In genomic region chr6:29552512-29553051, GRCh38 we compare ENCODE assay signal across 8 cellular contexts. TPM values are rescaled to one million over a fixed set of nuclear protein-coding genes. Genes with fewer than 3 reads are reported as not detected.
DNase-seq lines count a peak whose midpoint lies in the region; ATAC-seq, FAIRE-seq and TF ChIP-seq lines count a peak whose summit lies in the region.

No MANE protein-coding gene starts in this region.

- no peaks in the 10 kb centered on the region for H3K36me3 ChIP-seq in PC-3 (ENCODE audit: low read depth, low read length)
- H3K36me3 ChIP-seq in H1 (ENCODE audit: control insufficient read depth in 2 of 4, insufficient read depth in 4 of 4, low read length in 3 of 4), result no peaks in the 10 kb centered on the region; a peak in 1 of 8 replicates
- H3K36me3 ChIP-seq in BE2C, result no peaks in the 10 kb centered on the region

- TF ChIP-seq CTCF in PC-3 (conservative IDR thresholded peaks at IDR 0.05; ENCODE audit: low read depth, low read length), result no peak
- no peak for TF ChIP-seq CTCF in H1 (IDR thresholded peaks at IDR 0.05; ENCODE audit: control extremely low read depth in 1 of 3, insufficient read depth in 1 of 3, low read depth in 1 of 3, low read length in 3 of 3)
- no peak for TF ChIP-seq CTCF in BE2C (IDR thresholded peaks at IDR 0.05; ENCODE audit: low read depth, low read length)

- no peaks in the 10 kb centered on the region for H3K9me2 ChIP-seq in PC-3 (replicated peaks; ENCODE audit: low read length)

- H3K4me3 ChIP-seq in PC-3 (ENCODE audit: low read length), result no peak overlapping the region
- H3K4me3 ChIP-seq in H1 (ENCODE audit: extremely low read depth in 1 of 4, insufficient read depth in 2 of 4, low read depth in 3 of 4, low read length in 4 of 4), result peak overlapping the region in 3 of 4 experiments; percentile 36 to 55 (median 44); a peak in 5 of 8 replicates
- peak overlapping the region; percentile 20 for H3K4me3 ChIP-seq in mononuclear cell (ENCODE audit: low read length)
- no peak overlapping the region for H3K4me3 ChIP-seq in BE2C (ENCODE audit: low read depth, low read length)

- H3K27ac ChIP-seq in PC-3 (ENCODE audit: low read length) (no peak overlapping the region), H1 (ENCODE audit: low read depth, low read length) (no peak overlapping the region)

- H3K9ac ChIP-seq in PC-3 (ENCODE audit: low read length) (no peak overlapping the region), H1 (replicated peaks in 1 of 4; ENCODE audit: extremely low read depth in 1 of 4, low read depth in 3 of 4, low read length in 3 of 4) (no peak overlapping the region)

- H3K23me2 ChIP-seq in H1 (ENCODE audit: low read depth, low read length), result peaks cover 11% of the 10 kb centered on the region

- H3F3A ChIP-seq in PC-3 (ENCODE audit: low read length, unreplicated experiment), result no peaks in the 10 kb centered on the region

- BruUV-seq in PC-3 (replicated peaks; lab: Mats Ljungman, UMichigan), result no TSS peak

- no peak for TF ChIP-seq RAD21 in H1 (IDR thresholded peaks at IDR 0.05 in 1 of 2, conservative IDR thresholded peaks at IDR 0.05 in 1 of 2; ENCODE audit: low read depth in 2 of 2, low read length in 2 of 2)

- peaks cover 80% of the 10 kb centered on the region for H3K27me3 Mint-ChIP-seq in activated CD4-positive, alpha-beta T cell treated with anti-CD3 and anti-CD28 coated beads, Interleukin-2, amount 10 ng/mL, durations not matched to agents 7 days and 5 days

- no peak overlapping the region for H2BK20ac ChIP-seq in H1 (ENCODE audit: low read length)

- no peak overlapping the region for H4K5ac ChIP-seq in H1 (ENCODE audit: insufficient read length, low read depth, low read length)

- H3K56ac ChIP-seq in H1 (replicated peaks; ENCODE audit: insufficient read length, low read depth, low read length), result no peak overlapping the region

- CTCF ChIA-PET in activated CD4-positive, alpha-beta T cell treated with anti-CD3 and anti-CD28 coated beads, Interleukin-2, amount 10 ng/mL, durations not matched to agents 7 days and 5 days (lab: Charles Lee), result interaction anchor here (1.8 kb wide), 1 partner anchor 97 kb away, joined by 4 read pairs; no protein-coding TSS in a partner anchor
- CTCF ChIA-PET in PC-3 (lab: Charles Lee), result no interaction called here
- CTCF ChIA-PET in H1 (lab: Charles Lee; ENCODE audit: partially characterized antibody), result interaction anchor here (0.8 to 1.4 kb wide), 3 partner anchors 18 to 137 kb away, joined by 3 read pairs; no protein-coding TSS in a partner anchor

- H2AFZ ChIP-seq in PC-3 (ENCODE audit: low read length) (peak overlapping the region; percentile 11; the same call in 1 of the 2 replicates), H1 (ENCODE audit: low read length) (no peak overlapping the region)

- H3K79me1 ChIP-seq in H1 (ENCODE audit: low read depth, low read length), result no peaks in the 10 kb centered on the region

- no peak overlapping the region for H4K8ac ChIP-seq in H1 (ENCODE audit: extremely low read depth, insufficient read depth, low read length)

- peak; percentile 74 for ATAC-seq in HG02840 (IDR thresholded peaks at IDR 0.05; ENCODE audit: low FRiP score, unreplicated experiment)
- peak; percentile 89 for ATAC-seq in PC-3

- H4K91ac ChIP-seq in H1 (replicated peaks; ENCODE audit: insufficient read length, low read length), result no peak overlapping the region

- H2BK15ac ChIP-seq in H1 (ENCODE audit: low read length), result no peak overlapping the region

- POLR2A ChIA-PET in activated CD4-positive, alpha-beta T cell treated with anti-CD3 and anti-CD28 coated beads, Interleukin-2, amount 10 ng/mL, durations not matched to agents 7 days and 5 days (lab: Charles Lee), result no interaction called here
- POLR2A ChIA-PET in PC-3 (lab: Charles Lee; ENCODE audit: unreplicated experiment) (no interaction called here), H1 (lab: Charles Lee; ENCODE audit: partially characterized antibody) (interaction anchor here (2.0 kb wide), 1 partner anchor 46 kb away, joined by 9 read pairs; no protein-coding TSS in a partner anchor)

- no peak overlapping the region for H2AK5ac ChIP-seq in H1 (ENCODE audit: low read depth, low read length)

- H3K4me1 Mint-ChIP-seq in activated CD4-positive, alpha-beta T cell treated with anti-CD3 and anti-CD28 coated beads, Interleukin-2, amount 10 ng/mL, durations not matched to agents 7 days and 5 days, result peaks cover 23% of the 10 kb centered on the region

- intact Hi-C loops in PC-3 (cut with micrococcal nuclease), result no loop called here

- no peak overlapping the region for H2BK120ac ChIP-seq in H1 (replicated peaks; ENCODE audit: low read depth, low read length)

- TF ChIP-seq EP300 in H1 (IDR thresholded peaks at IDR 0.05; ENCODE audit: borderline replicate concordance in 1 of 2, low read depth in 2 of 2, low read length in 2 of 2), result no peak

- H3K4me3 Mint-ChIP-seq in activated CD4-positive, alpha-beta T cell treated with anti-CD3 and anti-CD28 coated beads, Interleukin-2, amount 10 ng/mL, durations not matched to agents 7 days and 5 days, result no peak overlapping the region

- H3K9me3 ChIP-seq in PC-3 (ENCODE audit: low read length) (no peaks in the 10 kb centered on the region), H1 (ENCODE audit: insufficient read depth in 2 of 2, low read depth in 1 of 2, low read length in 1 of 2) (no peaks in the 10 kb centered on the region; a peak in 1 of 4 replicates), mononuclear cell (ENCODE audit: low read depth, low read length) (no peaks in the 10 kb centered on the region), BE2C (no peaks in the 10 kb centered on the region)

- FAIRE-seq in H1 (lab: Jason Lieb, UNC), result peak; percentile 55

- H3K79me2 ChIP-seq in PC-3 (ENCODE audit: low read length) (no peaks in the 10 kb centered on the region), H1 (ENCODE audit: control insufficient read depth in 1 of 2, insufficient read depth in 2 of 2, low read length in 2 of 2) (no peaks in the 10 kb centered on the region)

- no peak overlapping the region for H3K23ac ChIP-seq in H1 (ENCODE audit: insufficient read length)

- no peak overlapping the region for H3K4me2 ChIP-seq in PC-3 (ENCODE audit: low read length)
- H3K4me2 ChIP-seq in H1 (ENCODE audit: insufficient read depth in 1 of 2, low read depth in 2 of 2, low read length in 2 of 2), result peak overlapping the region; percentile 75 to 96

- WGBS in H1 (ENCODE audit: extremely low coverage in 1 of 2, insufficient coverage in 1 of 2, insufficient read length in 1 of 2, insufficient replicate concordance in 2 of 2, low coverage in 1 of 2, low lambda C conversion rate in 2 of 2, missing lambda C conversion rate in 1 of 2), 2 experiments, result 46% methylated on average over 5 of the region's 5 CpGs; no CpG with 5 or more reads in 1 of the 2 experiments

- no peak overlapping the region for H3K4ac ChIP-seq in H1 (replicated peaks; ENCODE audit: insufficient read length, low read depth, low read length)

- H3K14ac ChIP-seq in H1 (ENCODE audit: insufficient read length), result no peak overlapping the region

- H3K36me3 Mint-ChIP-seq in activated CD4-positive, alpha-beta T cell treated with anti-CD3 and anti-CD28 coated beads, Interleukin-2, amount 10 ng/mL, durations not matched to agents 7 days and 5 days (ENCODE audit: low read depth), result peaks cover 3% of the 10 kb centered on the region

- H3K27me3 ChIP-seq in PC-3 (ENCODE audit: low read length), result peaks cover 80% of the 10 kb centered on the region
- H3K27me3 ChIP-seq in H1 (replicated peaks in 1 of 4; ENCODE audit: control insufficient read depth in 3 of 4, extremely low read depth in 1 of 4, insufficient read depth in 3 of 4, low read length in 3 of 4), result peaks cover 26 to 51% (median 45%) of the 10 kb centered on the region in 4 experiments
- H3K27me3 ChIP-seq in mononuclear cell (ENCODE audit: insufficient read depth, low read length), result peaks cover 43% of the 10 kb centered on the region
- H3K27me3 ChIP-seq in BE2C, result peaks cover 28% of the 10 kb centered on the region

- peak overlapping the region; percentile 81 for H3K27ac Mint-ChIP-seq in activated CD4-positive, alpha-beta T cell treated with anti-CD3 and anti-CD28 coated beads, Interleukin-2, amount 10 ng/mL, durations not matched to agents 7 days and 5 days

- TF ChIP-seq POLR2A in H1 (IDR thresholded peaks at IDR 0.05; ENCODE audit: control extremely low read depth in 1 of 2, low read depth in 2 of 2, low read length in 2 of 2), result no peak

- peaks cover 2% of the 10 kb centered on the region for H3K9me3 Mint-ChIP-seq in activated CD4-positive, alpha-beta T cell treated with anti-CD3 and anti-CD28 coated beads, Interleukin-2, amount 10 ng/mL, durations not matched to agents 7 days and 5 days

- H4K20me1 ChIP-seq in PC-3 (ENCODE audit: low read length) (no peaks in the 10 kb centered on the region), H1 (replicated peaks in 1 of 2; ENCODE audit: control insufficient read depth in 1 of 2, insufficient read depth in 2 of 2, low read length in 2 of 2) (no peaks in the 10 kb centered on the region)

- no peak overlapping the region for H3K18ac ChIP-seq in H1 (ENCODE audit: extremely low read depth, low read length)

- no peak overlapping the region for H2BK5ac ChIP-seq in H1 (ENCODE audit: low read depth, low read length)

- peak; percentile 39 for DNase-seq in activated CD4-positive, alpha-beta T cell treated with anti-CD3 and anti-CD28 coated beads, Interleukin-2, amount 10 ng/mL, durations not matched to agents 7 days and 5 days
- DNase-seq in activated CD4-positive, alpha-beta T cell treated with anti-CD3 and anti-CD28 coated beads for 1 hour, result no peak
- peak; percentile 75 for DNase-seq in PC-3
- peak in 1 of 2 experiments; percentile 7 for DNase-seq in H1 (ENCODE audit: low read depth in 1 of 2, low spot score in 2 of 2)
- no peak for DNase-seq in BE2C
- DNase-seq in NCI-H524 treated with DMSO at 0.1 percent for 48 hours (lab: John Stamatoyannopoulos, UW), result no peak

- no peaks in the 10 kb centered on the region for H3K4me1 ChIP-seq in PC-3 (ENCODE audit: insufficient read depth, low read length)
- peaks cover 4 to 12% (median 7%) of the 10 kb centered on the region in 4 experiments; a peak in 6 of 7 replicates for H3K4me1 ChIP-seq in H1 (replicated peaks in 1 of 4; ENCODE audit: control insufficient read depth in 3 of 4, insufficient read depth in 4 of 4, low read length in 3 of 4)
- H3K4me1 ChIP-seq in mononuclear cell (ENCODE audit: insufficient read depth, low read length), result peaks cover 17% of the 10 kb centered on the region
- H3K4me1 ChIP-seq in BE2C, result no peaks in the 10 kb centered on the region

- no peak overlapping the region for H2BK12ac ChIP-seq in H1 (ENCODE audit: low read depth, low read length)

RNA-seq across cellular contexts. Expression of gene UBD, which starts 7.0 kb away (rescaled TPM):
- under 1 TPM; 0.37 to 0.42 TPM for total RNA-seq in activated CD4-positive, alpha-beta T cell treated with anti-CD3 and anti-CD28 coated beads, Interleukin-2, amount 10 ng/mL, durations not matched to agents 7 days and 5 days
- total RNA-seq in PC-3 (2014; rRNA removed) (not detected in 2 replicates), mononuclear cell (not detected)
- total RNA-seq in H1 (2021; fragmentation: NEBNext Ultra II Directional; extraction: Animal tissue kit (Norgen Biotek cat#: 25700)), result not detected in 2 replicates
- polyA plus RNA-seq in H1 (2011; rRNA removed), result 0.23 TPM in 1 of 2 replicates, not detected in the other
- 0.14 TPM for polyA plus RNA-seq in H1 (2011; cell fraction: cytosol; rRNA removed)
- not detected for polyA plus RNA-seq in H1 (2011; cell fraction: nucleus; rRNA removed)
- polyA plus RNA-seq in H1 (2012, experiment 1 of 2), result 0.29 to 0.54 TPM (median 0.32 TPM) in 3 of 4 replicates, not detected in the other
- polyA plus RNA-seq in H1 (2012, experiment 2 of 2), result not detected
- not detected for polyA plus RNA-seq in H1 (2013, experiment 1 of 2)
- polyA plus RNA-seq in H1 (2013, experiment 2 of 2), result not detected
- polyA minus RNA-seq in H1 (2011; rRNA and poly(A)+ RNA removed), result 0.16 TPM in 1 of 2 replicates, not detected in the other
- polyA minus RNA-seq in H1 (2011; cell fraction: cytosol; rRNA and poly(A)+ RNA removed), result not detected
- not detected for polyA minus RNA-seq in H1 (2011; cell fraction: nucleus; rRNA and poly(A)+ RNA removed)
- 0.45 TPM for polyA plus RNA-seq in BE2C (2012; ENCODE audit: insufficient read depth, insufficient read length, low read depth)

RNA-seq across cellular contexts. Expression of gene OR2H2, which starts 32.3 kb away (rescaled TPM):
- total RNA-seq in activated CD4-positive, alpha-beta T cell treated with anti-CD3 and anti-CD28 coated beads, Interleukin-2, amount 10 ng/mL, durations not matched to agents 7 days and 5 days, result not detected
- total RNA-seq in PC-3 (2014; rRNA removed), result not detected in 2 replicates
- not detected in 2 replicates for total RNA-seq in H1 (2021; fragmentation: NEBNext Ultra II Directional; extraction: Animal tissue kit (Norgen Biotek cat#: 25700))
- polyA plus RNA-seq in H1 (2011; rRNA removed), result not detected in 2 replicates
- polyA plus RNA-seq in H1 (2011; cell fraction: cytosol; rRNA removed), result not detected
- polyA plus RNA-seq in H1 (2011; cell fraction: nucleus; rRNA removed), result not detected
- 1.3 to 1.7 TPM (median 1.6 TPM) in 4 replicates for polyA plus RNA-seq in H1 (2012, experiment 1 of 2)
- polyA plus RNA-seq in H1 (2012, experiment 2 of 2), result not detected
- polyA plus RNA-seq in H1 (2013, experiment 1 of 2), result not detected
- not detected for polyA plus RNA-seq in H1 (2013, experiment 2 of 2)
- polyA minus RNA-seq in H1 (2011; rRNA and poly(A)+ RNA removed), result not detected in 2 replicates
- polyA minus RNA-seq in H1 (2011; cell fraction: cytosol; rRNA and poly(A)+ RNA removed), result not detected
- polyA minus RNA-seq in H1 (2011; cell fraction: nucleus; rRNA and poly(A)+ RNA removed), result not detected
- total RNA-seq in mononuclear cell, result under 0.01 TPM
- not detected for polyA plus RNA-seq in BE2C (2012; ENCODE audit: insufficient read depth, insufficient read length, low read depth)

Comparison
In these comparisons a context has a peak if more than half of its experiments do, and no peak if none do; other contexts are left out.
1. DNase-seq: peak in activated CD4-positive, alpha-beta T cell treated with anti-CD3 and anti-CD28 coated beads, Interleukin-2, amount 10 ng/mL, durations not matched to agents 7 days and 5 days (single experiment) and PC-3 (single experiment); none in activated CD4-positive, alpha-beta T cell treated with anti-CD3 and anti-CD28 coated beads for 1 hour (single experiment), BE2C (single experiment) and NCI-H524 treated with DMSO at 0.1 percent for 48 hours (single experiment).
2. H3K4me3 ChIP-seq: peak in H1 (3 of 4) and mononuclear cell (single experiment); none in PC-3 (single experiment) and BE2C (single experiment).